ENCODE assay signal across 1 cellular context in genomic region chr21:39183272-39184049, GRCh38.
TF ChIP-seq lines count a peak whose summit lies in the region.

Gene PSMG1, minus strand, starts transcription at chr21:39183451. Its CDS starts 66 bp downstream, at chr21:39183385.

TF ChIP-seq in HepG2, 621 proteins besides CTCF, POLR2A, EP300 and RAD21 (continued from another document and continues in another):
- TF ChIP-seq CHCHD3 (CRISPR knock-in tag; IDR thresholded peaks at IDR 0.05) (peak; percentile 62; the same call in 1 of the 2 replicates), ZUFSP (CRISPR knock-in tag; IDR thresholded peaks at IDR 0.05; ENCODE audit: borderline replicate concordance) (no peak), ZNF501 (CRISPR knock-in tag; IDR thresholded peaks at IDR 0.05) (peak; percentile 93), NR2F1 (CRISPR knock-in tag; IDR thresholded peaks at IDR 0.05) (0 out of 4 replicates have a peak, but pooled peaks of 1 of the 2 experiments have one; percentile 7), ZNF12 (CRISPR knock-in tag; IDR thresholded peaks at IDR 0.05) (0 out of 2 replicates have a peak, but pooled peaks have one; percentile 1), U2AF2 (IDR thresholded peaks at IDR 0.05; ENCODE audit: low read depth, low read length) (no peak), ZNF619 (CRISPR knock-in tag; IDR thresholded peaks at IDR 0.05) (peak; percentile 55; the same call in 1 of the 2 replicates), MED8 (CRISPR knock-in tag; IDR thresholded peaks at IDR 0.05; ENCODE audit: insufficient replicate concordance) (no peak), RBFOX2 (IDR thresholded peaks at IDR 0.05; ENCODE audit: low read depth, low read length) (peak; percentile 97), SKI (IDR thresholded peaks at IDR 0.05; ENCODE audit: partially characterized antibody) (peak; percentile 10), ZNF772 (CRISPR knock-in tag; IDR thresholded peaks at IDR 0.05) (peak; percentile 79), ZNF260 (CRISPR knock-in tag; IDR thresholded peaks at IDR 0.05; ENCODE audit: borderline replicate concordance, low read depth) (no peak), ZFP82 (CRISPR knock-in tag; IDR thresholded peaks at IDR 0.05; ENCODE audit: borderline replicate concordance) (0 out of 2 replicates have a peak, but pooled peaks have one; percentile 67), ARID4A (CRISPR knock-in tag; IDR thresholded peaks at IDR 0.05; ENCODE audit: borderline replicate concordance) (peak; percentile 96), DZIP1 (CRISPR knock-in tag; IDR thresholded peaks at IDR 0.05) (no peak; the same call in 1 of the 2 replicates), PPARG (CRISPR knock-in tag; conservative IDR thresholded peaks at IDR 0.05) (0 out of 2 replicates have a peak, but pooled peaks have one; percentile 14), CBX5 (CRISPR knock-in tag; IDR thresholded peaks at IDR 0.05; ENCODE audit: borderline replicate concordance) (0 out of 2 replicates have a peak, but pooled peaks have one; percentile 20), MYNN (CRISPR knock-in tag; IDR thresholded peaks at IDR 0.05; ENCODE audit: low read depth) (no peak), TEAD3 (CRISPR knock-in tag; optimal IDR thresholded peaks at IDR 0.05; ENCODE audit: borderline replicate concordance) (peak; percentile 70), ZNF136 (CRISPR knock-in tag; IDR thresholded peaks at IDR 0.05; ENCODE audit: low read depth) (no peak), ZNF121 (CRISPR knock-in tag; IDR thresholded peaks at IDR 0.05) (peak; percentile 7; the same call in 1 of the 2 replicates)
- TF ChIP-seq, protein P1, sequence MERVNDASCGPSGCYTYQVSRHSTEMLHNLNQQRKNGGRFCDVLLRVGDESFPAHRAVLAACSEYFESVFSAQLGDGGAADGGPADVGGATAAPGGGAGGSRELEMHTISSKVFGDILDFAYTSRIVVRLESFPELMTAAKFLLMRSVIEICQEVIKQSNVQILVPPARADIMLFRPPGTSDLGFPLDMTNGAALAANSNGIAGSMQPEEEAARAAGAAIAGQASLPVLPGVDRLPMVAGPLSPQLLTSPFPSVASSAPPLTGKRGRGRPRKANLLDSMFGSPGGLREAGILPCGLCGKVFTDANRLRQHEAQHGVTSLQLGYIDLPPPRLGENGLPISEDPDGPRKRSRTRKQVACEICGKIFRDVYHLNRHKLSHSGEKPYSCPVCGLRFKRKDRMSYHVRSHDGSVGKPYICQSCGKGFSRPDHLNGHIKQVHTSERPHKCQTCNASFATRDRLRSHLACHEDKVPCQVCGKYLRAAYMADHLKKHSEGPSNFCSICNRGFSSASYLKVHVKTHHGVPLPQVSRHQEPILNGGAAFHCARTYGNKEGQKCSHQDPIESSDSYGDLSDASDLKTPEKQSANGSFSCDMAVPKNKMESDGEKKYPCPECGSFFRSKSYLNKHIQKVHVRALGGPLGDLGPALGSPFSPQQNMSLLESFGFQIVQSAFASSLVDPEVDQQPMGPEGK (CRISPR knock-in tag; IDR thresholded peaks at IDR 0.05): peak; percentile 45
- TF ChIP-seq, protein P2, sequence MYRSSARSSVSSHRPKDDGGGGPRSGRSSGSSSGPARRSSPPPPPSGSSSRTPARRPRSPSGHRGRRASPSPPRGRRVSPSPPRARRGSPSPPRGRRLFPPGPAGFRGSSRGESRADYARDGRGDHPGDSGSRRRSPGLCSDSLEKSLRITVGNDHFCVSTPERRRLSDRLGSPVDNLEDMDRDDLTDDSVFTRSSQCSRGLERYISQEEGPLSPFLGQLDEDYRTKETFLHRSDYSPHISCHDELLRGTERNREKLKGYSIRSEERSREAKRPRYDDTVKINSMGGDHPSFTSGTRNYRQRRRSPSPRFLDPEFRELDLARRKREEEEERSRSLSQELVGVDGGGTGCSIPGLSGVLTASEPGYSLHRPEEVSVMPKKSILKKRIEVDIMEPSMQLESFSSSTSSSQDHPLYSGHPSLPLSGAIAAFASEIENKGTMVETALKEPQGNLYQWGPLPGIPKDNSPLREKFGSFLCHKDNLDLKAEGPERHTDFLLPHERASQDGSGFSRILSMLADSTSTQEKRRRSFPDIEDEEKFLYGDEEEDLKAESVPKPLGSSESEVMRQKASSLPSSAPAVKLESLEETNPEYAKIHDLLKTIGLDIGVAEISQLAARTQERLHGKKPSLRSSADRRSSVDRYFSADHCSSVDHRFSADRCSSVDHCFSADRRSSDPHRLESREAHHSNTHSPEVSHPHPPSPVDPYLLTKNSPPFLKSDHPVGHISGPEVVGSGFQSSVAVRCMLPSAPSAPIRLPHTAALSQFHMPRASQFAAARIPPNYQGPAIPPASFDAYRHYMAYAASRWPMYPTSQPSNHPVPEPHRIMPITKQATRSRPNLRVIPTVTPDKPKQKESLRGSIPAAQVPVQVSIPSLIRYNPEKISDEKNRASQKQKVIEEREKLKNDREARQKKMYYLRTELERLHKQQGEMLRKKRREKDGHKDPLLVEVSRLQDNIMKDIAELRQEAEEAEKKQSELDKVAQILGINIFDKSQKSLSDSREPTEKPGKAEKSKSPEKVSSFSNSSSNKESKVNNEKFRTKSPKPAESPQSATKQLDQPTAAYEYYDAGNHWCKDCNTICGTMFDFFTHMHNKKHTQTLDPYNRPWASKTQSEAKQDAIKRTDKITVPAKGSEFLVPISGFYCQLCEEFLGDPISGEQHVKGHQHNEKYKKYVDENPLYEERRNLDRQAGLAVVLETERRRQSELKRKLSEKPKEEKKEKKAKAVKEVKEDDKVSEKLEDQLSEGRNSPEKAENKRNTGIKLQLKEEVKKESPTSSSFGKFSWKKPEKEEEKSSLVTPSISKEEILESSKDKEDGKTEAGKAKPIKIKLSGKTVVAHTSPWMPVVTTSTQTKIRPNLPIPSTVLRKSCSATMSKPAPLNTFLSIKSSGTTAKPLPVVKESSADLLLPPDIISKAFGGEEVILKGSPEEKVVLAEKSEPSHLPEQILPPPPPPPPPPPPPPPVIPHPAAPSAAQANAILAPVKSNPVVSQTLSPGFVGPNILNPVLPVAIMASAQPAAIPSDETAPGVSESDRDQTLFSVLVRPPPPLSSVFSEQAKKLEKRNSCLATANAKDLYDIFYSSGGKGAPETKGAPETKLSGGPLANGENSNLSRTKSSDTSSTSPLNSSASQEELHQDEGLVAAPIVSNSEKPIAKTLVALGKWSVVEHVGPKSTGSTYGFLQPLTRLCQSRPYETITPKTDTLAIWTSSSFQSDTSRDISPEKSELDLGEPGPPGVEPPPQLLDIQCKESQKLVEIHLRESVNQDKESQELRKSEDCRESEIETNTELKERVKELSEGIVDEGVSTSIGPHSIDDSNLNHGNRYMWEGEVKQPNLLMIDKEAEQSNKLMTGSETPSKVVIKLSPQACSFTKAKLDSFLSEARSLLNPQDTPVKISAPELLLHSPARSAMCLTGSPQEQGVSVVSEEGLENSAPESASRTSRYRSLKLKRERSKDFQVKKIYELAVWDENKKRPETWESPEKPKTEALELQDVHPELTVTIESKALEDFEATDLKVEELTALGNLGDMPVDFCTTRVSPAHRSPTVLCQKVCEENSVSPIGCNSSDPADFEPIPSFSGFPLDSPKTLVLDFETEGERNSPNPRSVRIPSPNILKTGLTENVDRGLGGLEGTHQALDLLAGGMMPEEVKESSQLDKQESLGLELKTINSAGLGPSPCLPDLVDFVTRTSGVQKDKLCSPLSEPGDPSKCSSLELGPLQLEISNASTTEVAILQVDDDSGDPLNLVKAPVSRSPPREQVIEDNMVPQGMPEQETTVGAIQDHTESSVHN (CRISPR knock-in tag; IDR thresholded peaks at IDR 0.05): peak; percentile 89
- TF ChIP-seq, protein P3, sequence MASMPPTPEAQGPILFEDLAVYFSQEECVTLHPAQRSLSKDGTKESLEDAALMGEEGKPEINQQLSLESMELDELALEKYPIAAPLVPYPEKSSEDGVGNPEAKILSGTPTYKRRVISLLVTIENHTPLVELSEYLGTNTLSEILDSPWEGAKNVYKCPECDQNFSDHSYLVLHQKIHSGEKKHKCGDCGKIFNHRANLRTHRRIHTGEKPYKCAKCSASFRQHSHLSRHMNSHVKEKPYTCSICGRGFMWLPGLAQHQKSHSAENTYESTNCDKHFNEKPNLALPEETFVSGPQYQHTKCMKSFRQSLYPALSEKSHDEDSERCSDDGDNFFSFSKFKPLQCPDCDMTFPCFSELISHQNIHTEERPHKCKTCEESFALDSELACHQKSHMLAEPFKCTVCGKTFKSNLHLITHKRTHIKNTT (CRISPR knock-in tag; IDR thresholded peaks at IDR 0.05): peak; percentile 13; the same call in 1 of the 2 replicates
- TF ChIP-seq, protein P4, sequence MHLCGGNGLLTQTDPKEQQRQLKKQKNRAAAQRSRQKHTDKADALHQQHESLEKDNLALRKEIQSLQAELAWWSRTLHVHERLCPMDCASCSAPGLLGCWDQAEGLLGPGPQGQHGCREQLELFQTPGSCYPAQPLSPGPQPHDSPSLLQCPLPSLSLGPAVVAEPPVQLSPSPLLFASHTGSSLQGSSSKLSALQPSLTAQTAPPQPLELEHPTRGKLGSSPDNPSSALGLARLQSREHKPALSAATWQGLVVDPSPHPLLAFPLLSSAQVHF (CRISPR knock-in tag; IDR thresholded peaks at IDR 0.05): 0 out of 2 replicates have a peak, but pooled peaks have one; percentile 48
